ENCODE assay signal across 23 cellular contexts in the genomic region with DNA sequence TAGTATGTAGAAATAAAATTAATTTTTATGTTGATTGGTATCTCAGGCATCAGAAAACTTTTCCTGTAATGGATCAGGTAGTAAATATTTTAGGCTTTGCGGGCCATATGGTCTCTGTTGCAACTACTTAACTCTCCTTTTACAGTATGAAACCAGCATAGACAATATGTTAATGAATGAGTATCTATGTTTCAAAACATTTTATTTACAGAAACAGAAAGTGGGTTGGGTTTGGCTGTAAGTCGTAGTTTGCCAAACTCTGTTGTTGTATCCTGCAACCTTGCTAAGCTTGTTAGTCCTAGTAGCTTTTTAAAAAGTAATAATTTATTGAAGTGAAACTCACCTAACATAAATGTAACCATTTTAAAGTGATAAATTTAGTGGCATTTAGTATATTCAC.
DNase-seq lines count a peak whose midpoint lies in the region; ATAC-seq, FAIRE-seq and TF ChIP-seq lines count a peak whose summit lies in the region.
"Had no signal": no experiment of that assay in that cellular context is flagged by ENCODE, and none has a peak within 500 bp of the region (broad histone marks: within the 10 kb centered on the region; RNA-seq: fewer than 3 reads in every experiment).

No MANE protein-coding gene starts in this region.

- no peaks in the 10 kb centered on the region for H3K27me3 ChIP-seq in PC-9 (ENCODE audit: insufficient read depth, low read depth)

- TF ChIP-seq EP300 in A549 (IDR thresholded peaks at IDR 0.05): no peak

- intact Hi-C loops in PC-9 (cut with micrococcal nuclease; ENCODE audit: unreplicated experiment) (no loop called here), lower leg skin (cut with DNase I; ENCODE audit: low total_unique reads) (no loop called here)

- TF ChIP-seq CTCF in A549 (IDR thresholded peaks at IDR 0.05) (no peak), PC-9 (conservative IDR thresholded peaks at IDR 0.05) (no peak), lower leg skin (IDR thresholded peaks at IDR 0.05) (no peak)

- no peak overlapping the region for H2AFZ ChIP-seq in PC-9

- ATAC-seq in A549 (no peak), GM18861 (IDR thresholded peaks at IDR 0.05; ENCODE audit: unreplicated experiment) (peak; percentile 50), GM21619 (IDR thresholded peaks at IDR 0.05; ENCODE audit: unreplicated experiment) (peak; percentile 60), HG03342 (IDR thresholded peaks at IDR 0.05; ENCODE audit: unreplicated experiment) (peak; percentile 65)
- ATAC-seq: SK-N-SH treated with all-trans-retinoic acid at 6 μM for 48 hours had no signal

- DNase-seq in A549 (ENCODE audit: low read depth in 1 of 2, low spot score in 1 of 2) (no peak), PC-9 (no peak), T-helper 2 cell (no peak), GM19240 (ENCODE audit: insufficient read length, low spot score) (no peak), lower leg skin (ENCODE audit: low spot score in 2 of 2) (no peak)
- DNase-seq: Calu3; CD4-positive, alpha-beta memory T cell; DMS79; KG1; NCI-H1105; NCI-H187; NCI-H345; NCI-H526 treated with DMSO at 0.1 percent for 48 hours; SHP77 treated with DMSO at 0.1 percent for 48 hours; T-helper 1 cell had no signal

- no peak for TF ChIP-seq RAD21 in A549 (conservative IDR thresholded peaks at IDR 0.05 in 1 of 2, IDR thresholded peaks at IDR 0.05 in 1 of 2)

- POLR2A ChIA-PET in A549 (lab: Yijun Ruan, JAX) (interaction anchor here (0.6 kb wide), 1 partner anchor 179 kb away, joined by 4 read pairs; no protein-coding TSS in a partner anchor), PC-9 (lab: Charles Lee; ENCODE audit: unreplicated experiment) (interaction anchor here (0.7 kb wide), 1 partner anchor 19 kb away, joined by 3 read pairs; no protein-coding TSS in a partner anchor)

- H3K9me3 ChIP-seq in A549 (peaks cover 6% of the 10 kb centered on the region; the same call in 1 of the 3 replicates), PC-9 (ENCODE audit: insufficient read depth, low read depth) (no peaks in the 10 kb centered on the region)

- no peak overlapping the region for H3K4me2 ChIP-seq in A549
- no peak overlapping the region for H3K4me2 ChIP-seq in PC-9

- CTCF ChIA-PET in A549 (lab: Yijun Ruan, JAX) (interaction anchor here (0.8 to 1.5 kb wide), 4 partner anchors 9 to 237 kb away, joined by 3 to 5 read pairs (median 4); no protein-coding TSS in a partner anchor), PC-9 (lab: Charles Lee) (no interaction called here)

- no peaks in the 10 kb centered on the region for H3K79me2 ChIP-seq in PC-9 (ENCODE audit: low read depth)

- H3K9me2 ChIP-seq in PC-9 (ENCODE audit: insufficient read depth): no peaks in the 10 kb centered on the region

- no peak overlapping the region for H3K4me3 ChIP-seq in A549
- H3K4me3 ChIP-seq in PC-9: no peak overlapping the region
- no peak overlapping the region for H3K4me3 ChIP-seq in lower leg skin (ENCODE audit: low read depth, poor library complexity, severe bottlenecking)

- 89% methylated on average over 2 of the region's 2 CpGs for WGBS in A549 (ENCODE audit: missing lambda C conversion rate)
- 70 to 75% methylated on average over 2 of the region's 2 CpGs for WGBS in lower leg skin, 2 donors

- no peaks in the 10 kb centered on the region for H3F3A ChIP-seq in PC-9 (ENCODE audit: insufficient read depth, low read depth)

- FAIRE-seq in A549 (lab: Jason Lieb, UNC): peak; percentile 28
- FAIRE-seq: G401.6, GM12892, H1 had no signal

- H4K20me1 ChIP-seq in PC-9 (ENCODE audit: insufficient read depth): no peaks in the 10 kb centered on the region

- H3K27ac ChIP-seq in A549: no peak overlapping the region
- no peak overlapping the region for H3K27ac ChIP-seq in PC-9
- H3K27ac ChIP-seq: 22Rv1 had no signal

- peaks cover 13% of the 10 kb centered on the region for H3K4me1 ChIP-seq in A549
- no peaks in the 10 kb centered on the region for H3K4me1 ChIP-seq in PC-9 (replicated peaks; ENCODE audit: insufficient read depth)

- no peak for TF ChIP-seq POLR2A in A549 (IDR thresholded peaks at IDR 0.05; ENCODE audit: low read length)
- TF ChIP-seq POLR2A in lower leg skin (IDR thresholded peaks at IDR 0.05): no peak

- H3K36me3 ChIP-seq in PC-9 (ENCODE audit: low read depth): no peaks in the 10 kb centered on the region

- BruUV-seq in PC-9 (replicated peaks; lab: Mats Ljungman, UMichigan): no TSS peak

TF ChIP-seq in A549, 52 proteins besides CTCF, POLR2A, EP300 and RAD21:
- no peak for TF ChIP-seq FOSB (CRISPR knock-in tag; IDR thresholded peaks at IDR 0.05)
- no peak for TF ChIP-seq USF2 (IDR thresholded peaks at IDR 0.05)
- TF ChIP-seq FOXS1 (CRISPR knock-in tag; IDR thresholded peaks at IDR 0.05): no peak
- no peak for TF ChIP-seq CHD4 (IDR thresholded peaks at IDR 0.05; ENCODE audit: borderline replicate concordance)
- TF ChIP-seq, protein P1, sequence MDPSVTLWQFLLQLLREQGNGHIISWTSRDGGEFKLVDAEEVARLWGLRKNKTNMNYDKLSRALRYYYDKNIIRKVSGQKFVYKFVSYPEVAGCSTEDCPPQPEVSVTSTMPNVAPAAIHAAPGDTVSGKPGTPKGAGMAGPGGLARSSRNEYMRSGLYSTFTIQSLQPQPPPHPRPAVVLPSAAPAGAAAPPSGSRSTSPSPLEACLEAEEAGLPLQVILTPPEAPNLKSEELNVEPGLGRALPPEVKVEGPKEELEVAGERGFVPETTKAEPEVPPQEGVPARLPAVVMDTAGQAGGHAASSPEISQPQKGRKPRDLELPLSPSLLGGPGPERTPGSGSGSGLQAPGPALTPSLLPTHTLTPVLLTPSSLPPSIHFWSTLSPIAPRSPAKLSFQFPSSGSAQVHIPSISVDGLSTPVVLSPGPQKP (IDR thresholded peaks at IDR 0.05; ENCODE audit: low read depth, low read length): no peak
- no peak for TF ChIP-seq NR3C1 (IDR thresholded peaks at IDR 0.05)
- TF ChIP-seq, protein P2, sequence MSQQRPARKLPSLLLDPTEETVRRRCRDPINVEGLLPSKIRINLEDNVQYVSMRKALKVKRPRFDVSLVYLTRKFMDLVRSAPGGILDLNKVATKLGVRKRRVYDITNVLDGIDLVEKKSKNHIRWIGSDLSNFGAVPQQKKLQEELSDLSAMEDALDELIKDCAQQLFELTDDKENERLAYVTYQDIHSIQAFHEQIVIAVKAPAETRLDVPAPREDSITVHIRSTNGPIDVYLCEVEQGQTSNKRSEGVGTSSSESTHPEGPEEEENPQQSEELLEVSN (IDR thresholded peaks at IDR 0.05; ENCODE audit: borderline replicate concordance, low read depth): no peak
- no peak for TF ChIP-seq HOXB5 (CRISPR knock-in tag; IDR thresholded peaks at IDR 0.05)
- TF ChIP-seq, protein P3, sequence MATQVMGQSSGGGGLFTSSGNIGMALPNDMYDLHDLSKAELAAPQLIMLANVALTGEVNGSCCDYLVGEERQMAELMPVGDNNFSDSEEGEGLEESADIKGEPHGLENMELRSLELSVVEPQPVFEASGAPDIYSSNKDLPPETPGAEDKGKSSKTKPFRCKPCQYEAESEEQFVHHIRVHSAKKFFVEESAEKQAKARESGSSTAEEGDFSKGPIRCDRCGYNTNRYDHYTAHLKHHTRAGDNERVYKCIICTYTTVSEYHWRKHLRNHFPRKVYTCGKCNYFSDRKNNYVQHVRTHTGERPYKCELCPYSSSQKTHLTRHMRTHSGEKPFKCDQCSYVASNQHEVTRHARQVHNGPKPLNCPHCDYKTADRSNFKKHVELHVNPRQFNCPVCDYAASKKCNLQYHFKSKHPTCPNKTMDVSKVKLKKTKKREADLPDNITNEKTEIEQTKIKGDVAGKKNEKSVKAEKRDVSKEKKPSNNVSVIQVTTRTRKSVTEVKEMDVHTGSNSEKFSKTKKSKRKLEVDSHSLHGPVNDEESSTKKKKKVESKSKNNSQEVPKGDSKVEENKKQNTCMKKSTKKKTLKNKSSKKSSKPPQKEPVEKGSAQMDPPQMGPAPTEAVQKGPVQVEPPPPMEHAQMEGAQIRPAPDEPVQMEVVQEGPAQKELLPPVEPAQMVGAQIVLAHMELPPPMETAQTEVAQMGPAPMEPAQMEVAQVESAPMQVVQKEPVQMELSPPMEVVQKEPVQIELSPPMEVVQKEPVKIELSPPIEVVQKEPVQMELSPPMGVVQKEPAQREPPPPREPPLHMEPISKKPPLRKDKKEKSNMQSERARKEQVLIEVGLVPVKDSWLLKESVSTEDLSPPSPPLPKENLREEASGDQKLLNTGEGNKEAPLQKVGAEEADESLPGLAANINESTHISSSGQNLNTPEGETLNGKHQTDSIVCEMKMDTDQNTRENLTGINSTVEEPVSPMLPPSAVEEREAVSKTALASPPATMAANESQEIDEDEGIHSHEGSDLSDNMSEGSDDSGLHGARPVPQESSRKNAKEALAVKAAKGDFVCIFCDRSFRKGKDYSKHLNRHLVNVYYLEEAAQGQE (IDR thresholded peaks at IDR 0.05): no peak
- TF ChIP-seq RCOR1 (IDR thresholded peaks at IDR 0.05; ENCODE audit: low read depth, low read length): no peak
- no peak for TF ChIP-seq JUN (IDR thresholded peaks at IDR 0.05)
- TF ChIP-seq ESRRA (IDR thresholded peaks at IDR 0.05; ENCODE audit: borderline replicate concordance, low read length): no peak

Comparison
In these comparisons a context has a peak if more than half of its experiments do, and no peak if none do; other contexts are left out.
1. ATAC-seq: peak in GM18861 (single experiment), GM21619 (single experiment) and HG03342 (single experiment); none in A549 (0 of 2).